In the genomic region with DNA sequence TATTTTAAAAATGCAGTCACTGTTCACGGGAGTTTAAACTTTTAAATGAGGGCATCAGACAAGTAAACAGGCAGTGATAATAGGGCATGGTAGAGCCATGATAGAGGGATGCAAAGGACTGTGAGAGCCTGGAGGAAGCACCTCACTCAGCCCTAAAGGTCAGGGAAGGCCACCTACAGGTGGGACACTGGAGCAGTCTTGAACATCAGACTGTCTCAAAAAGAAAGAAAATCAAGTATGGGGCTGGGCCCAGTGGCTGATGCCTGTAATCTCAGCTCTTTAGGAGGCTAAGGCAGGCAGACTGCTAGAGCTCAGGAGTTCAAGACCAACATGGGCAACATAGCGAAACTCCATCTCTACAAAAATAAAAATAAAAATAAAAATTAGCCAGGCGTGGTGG, we compare ENCODE assay signal across 16 cellular contexts.
"Had no signal": no experiment of that assay in that cellular context is flagged by ENCODE, and none has a peak within 500 bp of the region (broad histone marks: within the 10 kb centered on the region; RNA-seq: fewer than 3 reads in every experiment).

No MANE protein-coding gene starts in this region.

- H3K27me3 Mint-ChIP-seq: activated T-helper 17 cell treated with anti-CD3 and anti-CD28 coated beads, Interleukin-2, amount 50 U/mL, for 72 hours; central memory CD8-positive, alpha-beta T cell; naive thymus-derived CD4-positive, alpha-beta T cell had no signal

- H3K27ac ChIP-seq: brain microvascular endothelial cell, coronary artery, esophagus muscularis mucosa, left ventricle myocardium inferior, pancreas had no signal

- DNase-seq: activated CD4-positive, alpha-beta T cell treated with anti-CD3 and anti-CD28 coated beads, Interleukin-2, amount 50 U/mL, for 1 hour; activated naive CD4-positive, alpha-beta T cell treated with Interleukin-2 at 50 U/mL for 16 hours; anterior cingulate cortex; brain microvascular endothelial cell; left ventricle myocardium inferior; mucosa of descending colon; naive thymus-derived CD4-positive, alpha-beta T cell; pancreas; retina; stimulated activated CD4-positive, alpha-beta T cell treated with anti-CD3 and anti-CD28 coated beads, Interleukin-12 subunit alpha, Interleukin-12 subunit beta, amount 100 ng/mL, for 4 hours had no signal

- H3K4me3 Mint-ChIP-seq: activated T-helper 17 cell treated with anti-CD3 and anti-CD28 coated beads, Interleukin-2, amount 50 U/mL, for 72 hours; central memory CD8-positive, alpha-beta T cell; naive thymus-derived CD4-positive, alpha-beta T cell; stimulated activated effector memory CD8-positive, alpha-beta T cell treated with anti-CD3 and anti-CD28 coated beads, Interleukin-12 subunit alpha, Interleukin-12 subunit beta, amount 100 ng/mL, for 72 hours had no signal

- H3K4me2 ChIP-seq: hepatocyte had no signal

- H3K4me3 ChIP-seq: coronary artery, esophagus muscularis mucosa, hepatocyte, left ventricle myocardium inferior, mucosa of descending colon, pancreas had no signal

- H2AFZ ChIP-seq: hepatocyte had no signal

- H3K9me3 Mint-ChIP-seq: activated T-helper 17 cell treated with anti-CD3 and anti-CD28 coated beads, Interleukin-2, amount 50 U/mL, for 72 hours; central memory CD8-positive, alpha-beta T cell; naive thymus-derived CD4-positive, alpha-beta T cell; stimulated activated effector memory CD8-positive, alpha-beta T cell treated with anti-CD3 and anti-CD28 coated beads, Interleukin-12 subunit alpha, Interleukin-12 subunit beta, amount 100 ng/mL, for 72 hours had no signal

- H3K27me3 ChIP-seq: brain microvascular endothelial cell, esophagus muscularis mucosa, hepatocyte, pancreas had no signal

- H3K27ac Mint-ChIP-seq: activated T-helper 17 cell treated with anti-CD3 and anti-CD28 coated beads, Interleukin-2, amount 50 U/mL, for 72 hours; stimulated activated effector memory CD8-positive, alpha-beta T cell treated with anti-CD3 and anti-CD28 coated beads, Interleukin-12 subunit alpha, Interleukin-12 subunit beta, amount 100 ng/mL, for 72 hours had no signal

- H3K36me3 ChIP-seq: brain microvascular endothelial cell, esophagus muscularis mucosa, left ventricle myocardium inferior, pancreas had no signal

- ATAC-seq: activated T-helper 17 cell treated with anti-CD3 and anti-CD28 coated beads, Interleukin-2, amount 50 U/mL, for 72 hours; mucosa of descending colon; naive thymus-derived CD4-positive, alpha-beta T cell; pancreas; stimulated activated effector memory CD8-positive, alpha-beta T cell treated with anti-CD3 and anti-CD28 coated beads, Interleukin-12 subunit alpha, Interleukin-12 subunit beta, amount 100 ng/mL, for 72 hours had no signal

- H3K36me3 Mint-ChIP-seq: naive thymus-derived CD4-positive, alpha-beta T cell had no signal

- H3K79me2 ChIP-seq: hepatocyte had no signal

- H3K9me3 ChIP-seq: esophagus muscularis mucosa, left ventricle myocardium inferior, mucosa of descending colon, pancreas had no signal
